In genomic region chr9:116152390-116152789, GRCh38 we compare ENCODE assay signal across 9 cellular contexts. TPM values are rescaled to one million over a fixed set of nuclear protein-coding genes. Genes with fewer than 3 reads are reported as not detected.
DNase-seq lines count a peak whose midpoint lies in the region; ATAC-seq, FAIRE-seq and TF ChIP-seq lines count a peak whose summit lies in the region.
"Had no signal": no experiment of that assay in that cellular context is flagged by ENCODE, and none has a peak within 500 bp of the region (broad histone marks: within the 10 kb centered on the region; RNA-seq: fewer than 3 reads in every experiment).

No MANE protein-coding gene starts in this region.

- peaks cover 36% of the 10 kb centered on the region for H3K4me1 Mint-ChIP-seq in WTC11
- no peaks in the 10 kb centered on the region for H3K4me1 Mint-ChIP-seq in CD14-positive monocyte

- TF ChIP-seq POLR2A in HepG2 (IDR thresholded peaks at IDR 0.05; ENCODE audit: insufficient read depth in 1 of 2, low read depth in 2 of 2, low read length in 2 of 2): no peak

- ATAC-seq in WTC11: no peak
- no peak for ATAC-seq in HepG2
- ATAC-seq in HG02588 (IDR thresholded peaks at IDR 0.05; ENCODE audit: unreplicated experiment): no peak

- CTCF ChIA-PET in WTC11 (lab: Charles Lee): interaction anchor here (0.6 to 3.6 kb wide), 19 partner anchors 9 to 561 kb away, joined by 3 to 22 read pairs (median 4); no protein-coding TSS in a partner anchor
- CTCF ChIA-PET in HepG2 (lab: Yijun Ruan, JAX; ENCODE audit: low intra/inter-chr PET ratio, low total read pairs): interaction anchor here (1.9 to 3.1 kb wide), 2 partner anchors 420 to 509 kb away, joined by 4 to 14 read pairs; no protein-coding TSS in a partner anchor

- BruUV-seq in HepG2 (replicated peaks; lab: Mats Ljungman, UMichigan): no TSS peak

- H3K4me1 ChIP-seq in ACC112 (ENCODE audit: control insufficient read depth, insufficient read depth, low read length, unreplicated experiment) (peaks cover 18% of the 10 kb centered on the region), HepG2 (ENCODE audit: insufficient read depth, low read length) (no peaks in the 10 kb centered on the region)

- TF ChIP-seq CTCF in WTC11 (IDR thresholded peaks at IDR 0.05): no peak
- TF ChIP-seq CTCF in HepG2 (CRISPR knock-in tag; IDR thresholded peaks at IDR 0.05): no peak
- no peak for TF ChIP-seq CTCF in CD14-positive monocyte (IDR thresholded peaks at IDR 0.05)

- H3K9me3 Mint-ChIP-seq in WTC11: no peaks in the 10 kb centered on the region
- peaks cover 0 to 11% (median 5%) of the 10 kb centered on the region in 7 donors for H3K9me3 Mint-ChIP-seq in CD14-positive monocyte

- in situ Hi-C loops in HepG2 (cut with HindIII; ENCODE audit: extremely low pct_ligation_motif_present, low pct_unique_long_range_greater_than_20kb): loop anchor here (5.0 to 25.0 kb wide), 3 partner anchors 420 to 565 kb away; no protein-coding TSS in a partner anchor

- POLR2A ChIA-PET in WTC11 (lab: Charles Lee) (interaction anchor here (0.7 kb wide), 1 partner anchor 22 kb away, joined by 3 read pairs; no protein-coding TSS in a partner anchor), HepG2 (lab: Yijun Ruan, JAX) (no interaction called here)

- no peak for FAIRE-seq in HepG2 (lab: Jason Lieb, UNC)

- H3K9ac ChIP-seq in HepG2 (ENCODE audit: insufficient read depth, low read depth, low read length): no peak overlapping the region

- H3K4me2 ChIP-seq in HepG2 (ENCODE audit: low read depth, low read length): no peak overlapping the region

- H3K36me3 ChIP-seq in ACC112 (ENCODE audit: insufficient read depth, low read length) (no peaks in the 10 kb centered on the region), HepG2 (replicated peaks in 1 of 2; ENCODE audit: control insufficient read depth in 1 of 2, insufficient read depth in 2 of 2, low read length in 2 of 2) (no peaks in the 10 kb centered on the region)

- TF ChIP-seq EP300 in HepG2 (IDR thresholded peaks at IDR 0.05; ENCODE audit: low read depth in 2 of 2, low read length in 2 of 2): no peak
- TF ChIP-seq EP300 in HepG2 (CRISPR knock-in tag; IDR thresholded peaks at IDR 0.05; ENCODE audit: borderline replicate concordance): no peak

- 0 out of 2 replicates have a peak overlapping the region, but pooled peaks have one; percentile 16 for H3K4me3 Mint-ChIP-seq in WTC11
- no peak overlapping the region for H3K4me3 Mint-ChIP-seq in CD14-positive monocyte

- no peaks in the 10 kb centered on the region for H3K9me3 ChIP-seq in HepG2 (ENCODE audit: low read length)

- no peaks in the 10 kb centered on the region for H4K20me1 ChIP-seq in HepG2 (ENCODE audit: insufficient read depth, low read length)

- peak overlapping the region; percentile 66 for H3K4me3 ChIP-seq in ACC112 (ENCODE audit: low read depth, low read length)
- H3K4me3 ChIP-seq in HepG2 (replicated peaks in 1 of 3; ENCODE audit: insufficient read depth in 1 of 3, low read depth in 2 of 3, low read length in 3 of 3): no peak overlapping the region

- no peaks in the 10 kb centered on the region for H3K36me3 Mint-ChIP-seq in WTC11
- peaks cover 0 to 3% of the 10 kb centered on the region in 2 donors for H3K36me3 Mint-ChIP-seq in CD14-positive monocyte

- H3K27me3 ChIP-seq in ACC112 (ENCODE audit: insufficient read depth, low read length) (no peaks in the 10 kb centered on the region), HepG2 (ENCODE audit: control insufficient read depth in 1 of 2, insufficient read depth in 2 of 2, low read length in 2 of 2) (peaks cover 8 to 35% of the 10 kb centered on the region in 2 experiments; a peak in 4 of 5 replicates)

- H2AFZ ChIP-seq in ACC112 (ENCODE audit: low read length, unreplicated experiment) (peak overlapping the region; percentile 31), HepG2 (ENCODE audit: low read length) (no peak overlapping the region)

- intact Hi-C loops in HepG2 (cut with micrococcal nuclease; ENCODE audit: unreplicated experiment): loop anchor here (1.0 to 5.0 kb wide), 3 partner anchors 420 to 560 kb away; no protein-coding TSS in a partner anchor
- intact Hi-C loops in CD14-positive monocyte (cut with micrococcal nuclease): no loop called here

- no peak overlapping the region for H3K27ac Mint-ChIP-seq in WTC11
- H3K27ac Mint-ChIP-seq in CD14-positive monocyte: no peak overlapping the region

- no peak for TF ChIP-seq RAD21 in HepG2 (CRISPR knock-in tag; IDR thresholded peaks at IDR 0.05)

- peaks cover 61% of the 10 kb centered on the region for H3K27me3 Mint-ChIP-seq in WTC11 (ENCODE audit: low read depth)
- H3K27me3 Mint-ChIP-seq in CD14-positive monocyte (ENCODE audit: low read depth in 3 of 3): peaks cover 61 to 71% (median 66%) of the 10 kb centered on the region in 3 donors

- WGBS in HepG2 (ENCODE audit: low lambda C conversion rate): 2% methylated on average over 2 of the region's 2 CpGs

- peak overlapping the region; percentile 94 for H3K27ac ChIP-seq in ACC112 (ENCODE audit: low read depth, low read length)
- H3K27ac ChIP-seq in HepG2 (ENCODE audit: extremely low read length, insufficient read depth, low read length): no peak overlapping the region

- H3K79me2 ChIP-seq in ACC112 (ENCODE audit: control insufficient read depth, insufficient read depth, low read length, unreplicated experiment) (peaks cover 21% of the 10 kb centered on the region), HepG2 (ENCODE audit: insufficient read depth, low read length) (no peaks in the 10 kb centered on the region)

- DNase-seq in HT1080 (ENCODE audit: low read depth): peak; percentile 74
- DNase-seq in WTC11 (ENCODE audit: low spot score): no peak
- peak; percentile 16 for DNase-seq in HepG2 (ENCODE audit: low spot score)
- DNase-seq in activated CD4-positive, alpha-beta T cell treated with anti-CD3 and anti-CD28 coated beads, Interleukin-2, amount 50 U/mL, for 1 hour: no peak
- DNase-seq in putamen (ENCODE audit: low spot score): no peak
- no peak for DNase-seq in CD14-positive monocyte (ENCODE audit: low spot score)
- DNase-seq: stimulated activated CD4-positive, alpha-beta T cell treated with anti-CD3 and anti-CD28 coated beads, Interleukin-1b, Interleukin-23, amount 100 ng/mL, for 48 hours had no signal

TF ChIP-seq in WTC11, 78 proteins besides CTCF, POLR2A, EP300 and RAD21:
- TF ChIP-seq JAZF1 (CRISPR knock-in tag; IDR thresholded peaks at IDR 0.05) (no peak), ATF3 (CRISPR knock-in tag; conservative IDR thresholded peaks at IDR 0.05) (no peak)
TF ChIP-seq in WTC11: peak in this region for 0.

TF ChIP-seq in HepG2, 621 proteins besides CTCF, POLR2A, EP300 and RAD21:
- TF ChIP-seq YEATS4 (CRISPR knock-in tag; IDR thresholded peaks at IDR 0.05; ENCODE audit: borderline replicate concordance) (no peak), MIXL1 (CRISPR knock-in tag; IDR thresholded peaks at IDR 0.05) (no peak), SMC3 (IDR thresholded peaks at IDR 0.05; ENCODE audit: low read length) (peak; percentile 13; the same call in 1 of the 2 replicates), ZNF34 (CRISPR knock-in tag; IDR thresholded peaks at IDR 0.05; ENCODE audit: borderline replicate concordance) (no peak)
- TF ChIP-seq, protein P1, sequence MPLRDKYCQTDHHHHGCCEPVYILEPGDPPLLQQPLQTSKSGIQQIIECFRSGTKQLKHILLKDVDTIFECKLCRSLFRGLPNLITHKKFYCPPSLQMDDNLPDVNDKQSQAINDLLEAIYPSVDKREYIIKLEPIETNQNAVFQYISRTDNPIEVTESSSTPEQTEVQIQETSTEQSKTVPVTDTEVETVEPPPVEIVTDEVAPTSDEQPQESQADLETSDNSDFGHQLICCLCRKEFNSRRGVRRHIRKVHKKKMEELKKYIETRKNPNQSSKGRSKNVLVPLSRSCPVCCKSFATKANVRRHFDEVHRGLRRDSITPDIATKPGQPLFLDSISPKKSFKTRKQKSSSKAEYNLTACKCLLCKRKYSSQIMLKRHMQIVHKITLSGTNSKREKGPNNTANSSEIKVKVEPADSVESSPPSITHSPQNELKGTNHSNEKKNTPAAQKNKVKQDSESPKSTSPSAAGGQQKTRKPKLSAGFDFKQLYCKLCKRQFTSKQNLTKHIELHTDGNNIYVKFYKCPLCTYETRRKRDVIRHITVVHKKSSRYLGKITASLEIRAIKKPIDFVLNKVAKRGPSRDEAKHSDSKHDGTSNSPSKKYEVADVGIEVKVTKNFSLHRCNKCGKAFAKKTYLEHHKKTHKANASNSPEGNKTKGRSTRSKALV (CRISPR knock-in tag; IDR thresholded peaks at IDR 0.05): no peak
TF ChIP-seq in HepG2: peak in this region for 1.

RNA-seq across cellular contexts. Expression of gene PAPPA, which starts 1.2 kb away (rescaled TPM):
- 3.7 and 5.4 TPM in 2 replicates for total RNA-seq in HT1080 (2014; rRNA removed; shearing (Covaris generic))
- 11.7 and 16.3 TPM in 2 replicates for polyA plus RNA-seq in HT1080 (2015; cell fraction: cytosol; rRNA removed)
- polyA plus RNA-seq in HT1080 (2015; cell fraction: nucleus; rRNA removed): 77.5 and 85.0 TPM in 2 replicates
- total RNA-seq in WTC11 (2021): 0.22 to 0.53 TPM (median 0.34 TPM) in 3 replicates
- 0.08 and 0.09 TPM in 2 replicates for total RNA-seq in HepG2 (2016; rRNA removed; fragmentation: Illumina TruSeq; extraction: Trizol)
- total RNA-seq in HepG2 (2016; cell fraction: cytosol; rRNA removed; fragmentation: Illumina TruSeq; extraction: Trizol; ENCODE audit: low read depth): not detected in 2 replicates
- 0.09 and 0.12 TPM in 2 replicates for total RNA-seq in HepG2 (2016; cell fraction: insoluble cytoplasmic fraction; rRNA removed; fragmentation: Illumina TruSeq; extraction: Trizol)
- total RNA-seq in HepG2 (2016; cell fraction: membrane; rRNA removed; fragmentation: Illumina TruSeq; extraction: Trizol): 0.03 TPM in 2 replicates
- total RNA-seq in HepG2 (2016; cell fraction: nucleus; rRNA removed; fragmentation: Illumina TruSeq; extraction: Trizol): 0.06 TPM in 2 replicates
- 0.08 and 0.11 TPM in 2 replicates for polyA plus RNA-seq in HepG2 (2011; rRNA removed)
- polyA plus RNA-seq in HepG2 (2011; cell fraction: cytosol; rRNA removed): 0.04 and 0.09 TPM in 2 replicates
- 0.14 TPM in 2 replicates for polyA plus RNA-seq in HepG2 (2011; cell fraction: nucleus; rRNA removed)
- 0.24 and 0.51 TPM in 2 replicates for polyA plus RNA-seq in HepG2 (2012)
- polyA plus RNA-seq in HepG2 (2016; cell fraction: cytosol; fragmentation: Illumina TruSeq; extraction: Trizol; ENCODE audit: low read depth): not detected in 2 replicates
- 0.07 and 0.09 TPM in 2 replicates for polyA plus RNA-seq in HepG2 (2016; cell fraction: insoluble cytoplasmic fraction; fragmentation: Illumina TruSeq; extraction: Trizol; ENCODE audit: low read depth)
- polyA plus RNA-seq in HepG2 (2016; cell fraction: membrane; fragmentation: Illumina TruSeq; extraction: Trizol; ENCODE audit: low read depth): 0.02 TPM in 1 of 2 replicates, not detected in the other
- polyA plus RNA-seq in HepG2 (2016; cell fraction: nucleus; fragmentation: Illumina TruSeq; extraction: Trizol; ENCODE audit: insufficient read depth, low read depth): 0.09 and 0.75 TPM in 2 replicates
- 0.16 and 9.2 TPM in 2 replicates for polyA minus RNA-seq in HepG2 (2011; rRNA and poly(A)+ RNA removed; ENCODE audit: low replicate concordance)
- polyA minus RNA-seq in HepG2 (2011; cell fraction: cytosol; rRNA and poly(A)+ RNA removed): 0.09 and 0.10 TPM in 2 replicates
- polyA minus RNA-seq in HepG2 (2011; cell fraction: nucleus; rRNA and poly(A)+ RNA removed): 0.13 and 0.75 TPM in 2 replicates
- not detected for polyA plus RNA-seq in CD14-positive monocyte

Comparison
In these comparisons a context has a peak if more than half of its experiments do, and no peak if none do; other contexts are left out.
1. DNase-seq: peak in HT1080 (single experiment) and HepG2 (single experiment); none in WTC11 (single experiment), activated CD4-positive, alpha-beta T cell treated with anti-CD3 and anti-CD28 coated beads, Interleukin-2, amount 50 U/mL, for 1 hour (single experiment), putamen (single experiment) and CD14-positive monocyte (single experiment).